ENCODE assay signal across 30 cellular contexts in genomic region chr2:105258835-105259350, GRCh38. TPM values are rescaled to one million over a fixed set of nuclear protein-coding genes. Genes with fewer than 3 reads are reported as not detected.
DNase-seq lines count a peak whose midpoint lies in the region; FAIRE-seq and TF ChIP-seq lines count a peak whose summit lies in the region.
"Had no signal": no experiment of that assay in that cellular context is flagged by ENCODE, and none has a peak within 500 bp of the region (broad histone marks: within the 10 kb centered on the region; RNA-seq: fewer than 3 reads in every experiment).

No MANE protein-coding gene starts in this region.

- H2BK5ac ChIP-seq in trophoblast cell (ENCODE audit: low read depth, low read length, poor library complexity) = no peak overlapping the region

- no peak overlapping the region for H3K4me3 Mint-ChIP-seq in astrocyte (ENCODE audit: unreplicated experiment)
- H3K4me3 Mint-ChIP-seq in T-helper 2 cell treated with Interferon-gamma antibody and Interleukin-4, amounts not matched to agents 5 μg/mL and 100 μg/mL, for 36 hours = no peak overlapping the region
- H3K4me3 Mint-ChIP-seq: CD14-positive monocyte; CD8-positive, alpha-beta memory T cell had no signal

- H3K23ac ChIP-seq in trophoblast cell (ENCODE audit: low read length) = no peak overlapping the region

- H3K9ac ChIP-seq in astrocyte (ENCODE audit: low read length) = no peak overlapping the region
- no peak overlapping the region for H3K9ac ChIP-seq in trophoblast cell (ENCODE audit: low read length)

- H4K12ac ChIP-seq in trophoblast cell (ENCODE audit: low read depth, low read length) = no peak overlapping the region

- H2AK5ac ChIP-seq in trophoblast cell (ENCODE audit: low read length) = no peak overlapping the region

- H4K91ac ChIP-seq in trophoblast cell (ENCODE audit: low read depth, low read length) = peak overlapping the region; percentile 28

- no CpG with 5 or more reads among the region's 10 CpGs for WGBS in trophoblast cell (ENCODE audit: extremely low coverage, insufficient coverage, insufficient read length)

- no peak overlapping the region for H2AFZ ChIP-seq in astrocyte (ENCODE audit: low read depth, low read length)
- no peak overlapping the region for H2AFZ ChIP-seq in trophoblast cell (ENCODE audit: insufficient read depth, low read length, poor library complexity)

- peaks cover 60% of the 10 kb centered on the region for H3K4me1 Mint-ChIP-seq in astrocyte (ENCODE audit: low read depth, unreplicated experiment)
- no peaks in the 10 kb centered on the region for H3K4me1 Mint-ChIP-seq in T-helper 2 cell treated with Interferon-gamma antibody and Interleukin-4, amounts not matched to agents 5 μg/mL and 100 μg/mL, for 36 hours (ENCODE audit: low read depth)
- H3K4me1 Mint-ChIP-seq: CD8-positive, alpha-beta memory T cell had no signal

- H3K27ac ChIP-seq in astrocyte (ENCODE audit: low read depth, low read length) (no peak overlapping the region), trophoblast cell (ENCODE audit: low read depth, low read length) (no peak overlapping the region)
- H3K27ac ChIP-seq: 22Rv1, HL-60, SJSA1 had no signal

- DNase-seq in NCI-H748 (lab: John Stamatoyannopoulos, UW; ENCODE audit: unreplicated experiment) (peak; percentile 2), NCI-H748 treated with DMSO at 0.1 percent for 48 hours (lab: John Stamatoyannopoulos, UW) (no peak), NCI-H2227 (lab: John Stamatoyannopoulos, UW; ENCODE audit: unreplicated experiment) (peak; percentile 87), astrocyte (ENCODE audit: low read depth) (no peak), trophoblast cell (no peak), cerebellar cortex (ENCODE audit: low spot score) (no peak), middle frontal gyrus (ENCODE audit: extremely low spot score, low spot score) (no peak)
- DNase-seq in T-helper 2 cell treated with Interferon-gamma antibody and Interleukin-4, amounts not matched to agents 5 μg/mL and 100 μg/mL, for 36 hours (ENCODE audit: low spot score) = no peak
- DNase-seq: BE2C; Calu3; CD8-positive, alpha-beta memory T cell; DMS79 treated with DMSO at 0.1 percent for 48 hours; GF-D8; HCEC 1CT; Karpas-422; NCI-H1092; NCI-H1436 treated with DMSO at 0.1 percent for 48 hours; NCI-H187 treated with DMSO at 0.1 percent for 48 hours; NCI-H2107; NCI-H526 treated with DMSO at 0.1 percent for 48 hours; NK-92 treated with Interleukin-12 subunit alpha and Interleukin-12 subunit beta, amount 100 ng/mL, for 24 hours; Right ventricle myocardium superior; RPMI8226 had no signal

- peak overlapping the region; percentile 10 for H2BK12ac ChIP-seq in trophoblast cell (ENCODE audit: low read length)

- peak overlapping the region; percentile 28 for H3K27ac Mint-ChIP-seq in astrocyte (ENCODE audit: unreplicated experiment)
- H3K27ac Mint-ChIP-seq in T-helper 2 cell treated with Interferon-gamma antibody and Interleukin-4, amounts not matched to agents 5 μg/mL and 100 μg/mL, for 36 hours = no peak overlapping the region

- H3K4ac ChIP-seq in trophoblast cell (ENCODE audit: low read depth, low read length) = no peak overlapping the region

- peak overlapping the region; percentile 20 for H3K14ac ChIP-seq in trophoblast cell (ENCODE audit: low read length)

- no peaks in the 10 kb centered on the region for H3K36me3 ChIP-seq in astrocyte (ENCODE audit: insufficient read depth, low read length)
- no peaks in the 10 kb centered on the region for H3K36me3 ChIP-seq in trophoblast cell (ENCODE audit: control insufficient read depth in 1 of 2, insufficient read depth in 2 of 2, low read length in 2 of 2)
- H3K36me3 ChIP-seq: BE2C, SJSA1 had no signal

- H3K79me1 ChIP-seq in trophoblast cell (ENCODE audit: low read length) = peaks cover 45% of the 10 kb centered on the region

- H3K9me3 Mint-ChIP-seq in astrocyte (ENCODE audit: unreplicated experiment) = peaks cover 18% of the 10 kb centered on the region
- H3K9me3 Mint-ChIP-seq in T-helper 2 cell treated with Interferon-gamma antibody and Interleukin-4, amounts not matched to agents 5 μg/mL and 100 μg/mL, for 36 hours = no peaks in the 10 kb centered on the region
- H3K9me3 Mint-ChIP-seq: CD8-positive, alpha-beta memory T cell had no signal

- no peak overlapping the region for H3K18ac ChIP-seq in trophoblast cell (ENCODE audit: low read length)

- H3K4me2 ChIP-seq in astrocyte (ENCODE audit: low read length) (no peak overlapping the region), trophoblast cell (ENCODE audit: low read length) (no peak overlapping the region)

- H3K4me3 ChIP-seq in astrocyte (ENCODE audit: insufficient read depth, low read depth, low read length) (no peak overlapping the region), trophoblast cell (ENCODE audit: low read depth, low read length) (no peak overlapping the region)
- H3K4me3 ChIP-seq: SJSA1 had no signal

- H3K79me2 ChIP-seq in astrocyte (ENCODE audit: insufficient read depth, low read length) (no peaks in the 10 kb centered on the region), trophoblast cell (ENCODE audit: control insufficient read depth, insufficient read depth, low read length, poor library complexity) (peaks cover 5% of the 10 kb centered on the region)

- H4K20me1 ChIP-seq in astrocyte (ENCODE audit: insufficient read depth, low read length) = no peaks in the 10 kb centered on the region

- H3K27me3 ChIP-seq in astrocyte (ENCODE audit: insufficient read depth, low read length) (no peaks in the 10 kb centered on the region), trophoblast cell (ENCODE audit: insufficient read depth, low read length) (no peaks in the 10 kb centered on the region)
- H3K27me3 ChIP-seq: BE2C, SJSA1 had no signal

- H3K36me3 Mint-ChIP-seq in astrocyte (ENCODE audit: low read depth, unreplicated experiment) = peaks cover 10% of the 10 kb centered on the region
- H3K36me3 Mint-ChIP-seq in T-helper 2 cell treated with Interferon-gamma antibody and Interleukin-4, amounts not matched to agents 5 μg/mL and 100 μg/mL, for 36 hours (ENCODE audit: low read depth) = no peaks in the 10 kb centered on the region

- H4K8ac ChIP-seq in trophoblast cell (ENCODE audit: low read depth, low read length) = no peak overlapping the region

- no peaks in the 10 kb centered on the region for H3K27me3 Mint-ChIP-seq in astrocyte (ENCODE audit: low read depth, unreplicated experiment)
- H3K27me3 Mint-ChIP-seq in T-helper 2 cell treated with Interferon-gamma antibody and Interleukin-4, amounts not matched to agents 5 μg/mL and 100 μg/mL, for 36 hours (ENCODE audit: low read depth) = no peaks in the 10 kb centered on the region
- H3K27me3 Mint-ChIP-seq: CD8-positive, alpha-beta memory T cell had no signal

- peaks cover 15% of the 10 kb centered on the region for H3K4me1 ChIP-seq in astrocyte (ENCODE audit: insufficient read depth, low read length)
- H3K4me1 ChIP-seq in trophoblast cell (ENCODE audit: control insufficient read depth in 1 of 2, insufficient read depth in 2 of 2, low read length in 2 of 2) = peaks cover 23 to 35% of the 10 kb centered on the region in 2 experiments
- H3K4me1 ChIP-seq: BE2C had no signal

- H3K9me3 ChIP-seq in astrocyte (ENCODE audit: insufficient read depth, low read depth, low read length) (no peaks in the 10 kb centered on the region), trophoblast cell (ENCODE audit: insufficient read depth, low read depth, low read length) (no peaks in the 10 kb centered on the region)
- H3K9me3 ChIP-seq: BE2C, SJSA1 had no signal

- FAIRE-seq in astrocyte (lab: Jason Lieb, UNC) = no peak
- FAIRE-seq: GM19239, H1 had no signal

- TF ChIP-seq CTCF in astrocyte (IDR thresholded peaks at IDR 0.05; ENCODE audit: insufficient read depth, low read depth, low read length) = no peak

- peak overlapping the region; percentile 52 for H2BK120ac ChIP-seq in trophoblast cell (ENCODE audit: insufficient read depth, low read length, poor library complexity)

RNA-seq across cellular contexts. Expression of gene GPR45, which starts 17.4 kb away (rescaled TPM):
- 0.22 TPM in 1 of 2 replicates, not detected in the other for total RNA-seq in astrocyte
- 0.05 and 0.11 TPM in 2 replicates for polyA plus RNA-seq in trophoblast cell (2013)
- total RNA-seq: Calu3; CD8-positive, alpha-beta memory T cell; H1; NCI-H460; Right ventricle myocardium superior had no signal
- polyA plus RNA-seq: CD14-positive monocyte; CD8-positive, alpha-beta memory T cell had no signal

Comparison
In these comparisons a context has a peak if more than half of its experiments do, and no peak if none do; other contexts are left out.
1. DNase-seq: peak in NCI-H748 (single experiment) and NCI-H2227 (single experiment); none in NCI-H748 treated with DMSO at 0.1 percent for 48 hours (single experiment), astrocyte (single experiment), trophoblast cell (0 of 2), T-helper 2 cell treated with Interferon-gamma antibody and Interleukin-4, amounts not matched to agents 5 μg/mL and 100 μg/mL, for 36 hours (single experiment), cerebellar cortex (single experiment) and middle frontal gyrus (single experiment).